In genomic region chr10:117216611-117217195, GRCh38 we compare ENCODE assay signal across 1 cellular context.
A peak's percentile ranks its signal among the peaks of the same experiment; 100 is the strongest.
TF ChIP-seq lines count a peak whose summit lies in the region.

No MANE protein-coding gene starts in this region.

TF ChIP-seq in K562, 482 proteins besides CTCF, POLR2A, EP300 and RAD21 (continued from another document and continues in another):
- TF ChIP-seq CTCFL (IDR thresholded peaks at IDR 0.05; ENCODE audit: borderline replicate concordance, insufficient read depth, low read depth, low read length, poor library complexity, severe bottlenecking) (peak; percentile 83), MLLT1 (IDR thresholded peaks at IDR 0.05) (0 out of 4 replicates have a peak, but pooled peaks of 1 of the 2 experiments have one; percentile 74), ELK3 (CRISPR knock-in tag; IDR thresholded peaks at IDR 0.05) (no peak), BCLAF1 (IDR thresholded peaks at IDR 0.05; ENCODE audit: borderline replicate concordance in 1 of 2, control insufficient read depth in 1 of 2, low read depth in 2 of 2, low read length in 1 of 2) (no peak), MGA (IDR thresholded peaks at IDR 0.05) (peak; percentile 34; the same call in 1 of the 2 replicates), E2F6 (IDR thresholded peaks at IDR 0.05; ENCODE audit: borderline replicate concordance in 1 of 2, extremely low read depth in 1 of 2, insufficient read depth in 1 of 2, insufficient read length in 1 of 2, low read depth in 1 of 2, low read length in 1 of 2, poor library complexity in 1 of 2, severe bottlenecking in 1 of 2) (peak in 1 of 2 experiments; percentile 69), ZNF23 (CRISPR knock-in tag; IDR thresholded peaks at IDR 0.05) (no peak), SP1 (CRISPR knock-in tag; IDR thresholded peaks at IDR 0.05) (peak; percentile 59; the same call in 1 of the 2 replicates), ZNF143 (CRISPR knock-in tag; IDR thresholded peaks at IDR 0.05) (no peak), SMC3 (conservative IDR thresholded peaks at IDR 0.05; ENCODE audit: insufficient read depth, low read depth, low read length) (peak; percentile 96), ZBTB33 (CRISPR knock-in tag; IDR thresholded peaks at IDR 0.05) (peak; percentile 48; the same call in 1 of the 2 replicates), HDGF (IDR thresholded peaks at IDR 0.05) (no peak), ARID4B (CRISPR knock-in tag; IDR thresholded peaks at IDR 0.05) (peak; percentile 66), JUND (IDR thresholded peaks at IDR 0.05; ENCODE audit: borderline replicate concordance, low read depth, low read length) (0 out of 2 replicates have a peak, but pooled peaks have one; percentile 19), JUND (tag; IDR thresholded peaks at IDR 0.05; ENCODE audit: borderline replicate concordance, low read depth, low read length) (no peak), RB1 (IDR thresholded peaks at IDR 0.05; ENCODE audit: low read depth) (peak; percentile 90), ZBTB7A (IDR thresholded peaks at IDR 0.05; ENCODE audit: borderline replicate concordance, control insufficient read depth, low read depth, low read length) (peak; percentile 87), MYC (IDR thresholded peaks at IDR 0.05; ENCODE audit: low read depth, low read length) (0 out of 2 replicates have a peak, but pooled peaks have one; percentile 16), MYC (CRISPR knock-in tag; IDR thresholded peaks at IDR 0.05; ENCODE audit: borderline replicate concordance, low read depth) (no peak)
